29 cellular contexts compared by ENCODE assay signal in the genomic region with DNA sequence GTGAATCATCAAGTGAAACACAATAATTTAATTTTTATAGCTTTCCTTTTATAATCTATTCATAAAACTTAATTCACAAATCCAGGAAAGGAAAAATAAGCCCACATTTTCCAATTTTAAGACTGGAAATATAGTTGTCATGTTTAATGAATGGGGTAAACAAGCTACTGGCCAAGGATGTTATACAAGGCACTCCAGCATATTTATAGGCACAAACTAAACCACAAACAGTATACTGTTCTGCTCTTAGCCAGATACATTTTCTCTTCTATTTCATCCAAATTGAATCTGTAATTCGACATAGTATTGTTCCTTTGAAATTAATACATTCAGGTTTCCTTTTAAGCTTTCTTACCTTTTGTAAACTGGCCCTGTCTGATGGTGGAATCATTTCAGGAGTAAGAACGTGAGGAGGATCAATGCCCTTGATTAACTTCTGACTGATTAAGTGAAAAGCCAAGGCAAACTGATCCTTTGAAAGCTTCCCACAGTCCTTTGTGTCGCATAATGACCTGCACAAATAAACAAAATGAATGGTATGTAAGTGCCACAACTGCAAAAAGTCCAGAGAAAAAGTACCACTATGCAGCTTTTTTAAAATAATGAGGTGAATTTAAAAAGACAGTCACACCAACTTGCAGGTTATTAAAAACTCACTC.
DNase-seq lines count a peak whose midpoint lies in the region; ATAC-seq, FAIRE-seq and TF ChIP-seq lines count a peak whose summit lies in the region.
"Had no signal": no experiment of that assay in that cellular context is flagged by ENCODE, and none has a peak within 500 bp of the region (broad histone marks: within the 10 kb centered on the region; RNA-seq: fewer than 3 reads in every experiment).

No MANE protein-coding gene starts in this region.

- no peak overlapping the region for H3K4me3 ChIP-seq in BLaER1 treated with 17β-estradiol and CSF1 and Interleukin-3, amounts not matched to agents 10 nM and 100 nM
- no peak overlapping the region for H3K4me3 ChIP-seq in stomach
- H3K4me3 ChIP-seq: gastrocnemius medialis, MG63, right lobe of liver, suprapubic skin had no signal

- H3K36me3 ChIP-seq in BLaER1 treated with 17β-estradiol and CSF1 and Interleukin-3, amounts not matched to agents 10 nM and 100 nM: peaks cover 50 to 91% (median 60%) of the 10 kb centered on the region in 11 experiments
- H3K36me3 ChIP-seq in stomach: peaks cover 0 to 49% (median 42%) of the 10 kb centered on the region in 4 donors

- 49 to 68% (median 60%) methylated on average over 3 of the region's 3 CpGs for WGBS in stomach, 5 donors

- no peak for TF ChIP-seq POLR2A in stomach (IDR thresholded peaks at IDR 0.05)

- no peak overlapping the region for H3K27ac Mint-ChIP-seq in activated T-helper 17 cell treated with anti-CD3 and anti-CD28 coated beads, Interleukin-2, amount 50 U/mL, for 72 hours
- peak overlapping the region; percentile 35 for H3K27ac Mint-ChIP-seq in memory B cell
- H3K27ac Mint-ChIP-seq: activated CD8-positive, alpha-beta T cell treated with anti-CD3 and anti-CD28 coated beads, Interleukin-2, amount 10 ng/mL, durations not matched to agents 7 days and 5 days; CD14-positive monocyte; stimulated activated naive B cell treated with anti-CD40 and anti-IgM and Interleukin-4, amounts not matched to agents 10 μg/mL and 1 μg/mL and 100 μg/mL, for 72 hours; T-helper 1 cell treated with Interleukin-12 subunit alpha and Interleukin-12 subunit beta and Interleukin-4 antibody, amounts not matched to agents 30 μg/mL and 1 μg/mL, for 36 hours had no signal

- ATAC-seq in activated T-helper 17 cell treated with anti-CD3 and anti-CD28 coated beads, Interleukin-2, amount 50 U/mL, for 72 hours (replicated peaks): peak; percentile 53
- no peak for ATAC-seq in memory B cell (ENCODE audit: low read depth)
- ATAC-seq in HG03280 (IDR thresholded peaks at IDR 0.05; ENCODE audit: unreplicated experiment): no peak
- ATAC-seq in GM19397 (IDR thresholded peaks at IDR 0.05; ENCODE audit: unreplicated experiment): no peak
- no peak for ATAC-seq in HG02623 (IDR thresholded peaks at IDR 0.05; ENCODE audit: unreplicated experiment)
- ATAC-seq: activated CD8-positive, alpha-beta T cell treated with anti-CD3 and anti-CD28 coated beads, Interleukin-2, amount 10 ng/mL, durations not matched to agents 7 days and 5 days; left colon had no signal

- no peak for TF ChIP-seq EP300 in stomach (IDR thresholded peaks at IDR 0.05)

- H3K27ac ChIP-seq in BLaER1 treated with 17β-estradiol and CSF1 and Interleukin-3, amounts not matched to agents 10 nM and 100 nM: peak overlapping the region in 6 of 11 experiments; percentile 0 to 52 (median 18); a peak in 8 of 22 replicates
- peak overlapping the region in 1 of 5 donors; percentile 29 for H3K27ac ChIP-seq in stomach
- H3K27ac ChIP-seq: gastrocnemius medialis, right lobe of liver, suprapubic skin had no signal

- no peak for TF ChIP-seq CTCF in stomach (IDR thresholded peaks at IDR 0.05)

- no peak overlapping the region; a peak in 1 of 22 replicates for H3K9ac ChIP-seq in BLaER1 treated with 17β-estradiol and CSF1 and Interleukin-3, amounts not matched to agents 10 nM and 100 nM

- H3K27me3 ChIP-seq in BLaER1 treated with 17β-estradiol and CSF1 and Interleukin-3, amounts not matched to agents 10 nM and 100 nM: no peaks in the 10 kb centered on the region
- H3K27me3 ChIP-seq in stomach: no peaks in the 10 kb centered on the region
- H3K27me3 ChIP-seq: gastrocnemius medialis, MG63, right lobe of liver, suprapubic skin had no signal

- peak; percentile 72 for FAIRE-seq in GM18507 (lab: Jason Lieb, UNC)

- peaks cover 10 to 68% (median 30%) of the 10 kb centered on the region in 10 experiments; a peak in 19 of 20 replicates for H3K4me1 ChIP-seq in BLaER1 treated with 17β-estradiol and CSF1 and Interleukin-3, amounts not matched to agents 10 nM and 100 nM
- peaks cover 4 to 39% (median 24%) of the 10 kb centered on the region in 4 donors for H3K4me1 ChIP-seq in stomach
- H3K4me1 ChIP-seq: right lobe of liver had no signal

- H3K27me3 Mint-ChIP-seq in activated T-helper 17 cell treated with anti-CD3 and anti-CD28 coated beads, Interleukin-2, amount 50 U/mL, for 72 hours: no peaks in the 10 kb centered on the region
- no peaks in the 10 kb centered on the region for H3K27me3 Mint-ChIP-seq in memory B cell
- H3K27me3 Mint-ChIP-seq: stimulated activated naive B cell treated with anti-CD40 and anti-IgM and Interleukin-4, amounts not matched to agents 10 μg/mL and 1 μg/mL and 100 μg/mL, for 72 hours had no signal

- H3K4me1 Mint-ChIP-seq in activated T-helper 17 cell treated with anti-CD3 and anti-CD28 coated beads, Interleukin-2, amount 50 U/mL, for 72 hours: peaks cover 14% of the 10 kb centered on the region
- H3K4me1 Mint-ChIP-seq in memory B cell: peaks cover 8% of the 10 kb centered on the region
- H3K4me1 Mint-ChIP-seq: CD14-positive monocyte had no signal

- H4K20me1 ChIP-seq in BLaER1 treated with 17β-estradiol and CSF1 and Interleukin-3, amounts not matched to agents 10 nM and 100 nM: no peaks in the 10 kb centered on the region

- peaks cover 0 to 2% (median 0%) of the 10 kb centered on the region in 11 experiments; a peak in 2 of 22 replicates for H3K9me3 ChIP-seq in BLaER1 treated with 17β-estradiol and CSF1 and Interleukin-3, amounts not matched to agents 10 nM and 100 nM (replicated peaks in 1 of 11)
- H3K9me3 ChIP-seq in stomach: no peaks in the 10 kb centered on the region
- H3K9me3 ChIP-seq: gastrocnemius medialis, MG63, right lobe of liver, suprapubic skin had no signal

- peak overlapping the region in 8 of 11 experiments; percentile 12 to 66 (median 34); a peak in 10 of 22 replicates for H3K4me2 ChIP-seq in BLaER1 treated with 17β-estradiol and CSF1 and Interleukin-3, amounts not matched to agents 10 nM and 100 nM

- peaks cover 97% of the 10 kb centered on the region for H3K36me3 Mint-ChIP-seq in activated T-helper 17 cell treated with anti-CD3 and anti-CD28 coated beads, Interleukin-2, amount 50 U/mL, for 72 hours (ENCODE audit: low read depth)
- H3K36me3 Mint-ChIP-seq in memory B cell: peaks cover 28% of the 10 kb centered on the region

- no peaks in the 10 kb centered on the region for H3K9me3 Mint-ChIP-seq in activated T-helper 17 cell treated with anti-CD3 and anti-CD28 coated beads, Interleukin-2, amount 50 U/mL, for 72 hours
- no peaks in the 10 kb centered on the region for H3K9me3 Mint-ChIP-seq in memory B cell
- H3K9me3 Mint-ChIP-seq: CD14-positive monocyte; stimulated activated naive B cell treated with anti-CD40 and anti-IgM and Interleukin-4, amounts not matched to agents 10 μg/mL and 1 μg/mL and 100 μg/mL, for 72 hours; T-helper 1 cell treated with Interleukin-12 subunit alpha and Interleukin-12 subunit beta and Interleukin-4 antibody, amounts not matched to agents 30 μg/mL and 1 μg/mL, for 36 hours had no signal

- DNase-seq in GM18507 (ENCODE audit: extremely low spot score, insufficient read length, low read depth): no peak
- DNase-seq in memory B cell (ENCODE audit: low spot score in 2 of 2): no peak
- DNase-seq in stomach: no peak
- DNase-seq: activated CD4-positive, alpha-beta T cell treated with anti-CD3 and anti-CD28 coated beads for 1 hour; activated CD8-positive, alpha-beta T cell treated with anti-CD3 and anti-CD28 coated beads, Interleukin-2, amount 10 ng/mL, durations not matched to agents 7 days and 5 days; activated gamma-delta T cell treated with Interleukin-2 at 50 U/mL for 16 hours; Calu3; DND-41; gastrocnemius medialis; KG1; left colon; mesendoderm; MG63; NCI-H1417; NCI-H2081; NCI-H345; posterior cingulate gyrus; right lobe of liver; stimulated activated CD4-positive, alpha-beta T cell treated with anti-CD3 and anti-CD28 coated beads, Interleukin-12 subunit alpha, Interleukin-12 subunit beta, amount 100 ng/mL, for 4 hours; stimulated activated CD4-positive, alpha-beta T cell treated with anti-CD3 and anti-CD28 coated beads, Interleukin-4, amount 100 ng/mL, for 4 hours; stimulated activated naive B cell treated with anti-CD40 and anti-IgM and Interleukin-4, amounts not matched to agents 10 μg/mL and 1 μg/mL and 100 μg/mL, for 72 hours had no signal

- H3K4me3 Mint-ChIP-seq in activated T-helper 17 cell treated with anti-CD3 and anti-CD28 coated beads, Interleukin-2, amount 50 U/mL, for 72 hours: no peak overlapping the region
- no peak overlapping the region for H3K4me3 Mint-ChIP-seq in memory B cell
- H3K4me3 Mint-ChIP-seq: activated CD8-positive, alpha-beta T cell treated with anti-CD3 and anti-CD28 coated beads, Interleukin-2, amount 10 ng/mL, durations not matched to agents 7 days and 5 days; CD14-positive monocyte; stimulated activated naive B cell treated with anti-CD40 and anti-IgM and Interleukin-4, amounts not matched to agents 10 μg/mL and 1 μg/mL and 100 μg/mL, for 72 hours; T-helper 1 cell treated with Interleukin-12 subunit alpha and Interleukin-12 subunit beta and Interleukin-4 antibody, amounts not matched to agents 30 μg/mL and 1 μg/mL, for 36 hours had no signal

- intact Hi-C loops in stomach (cut with DNase I; ENCODE audit: low total_unique reads): no loop called here
